8 cellular contexts compared by ENCODE assay signal in genomic region chr3:107697348-107697747, GRCh38.
DNase-seq lines count a peak whose midpoint lies in the region; ATAC-seq, FAIRE-seq and TF ChIP-seq lines count a peak whose summit lies in the region.
"Not testable (repeated sequence)": the region's sequence is repeated elsewhere in the genome, so short reads cannot be mapped to it uniquely, and the experiment has no call there.

No MANE protein-coding gene starts in this region.

- not testable (repeated sequence) for TF ChIP-seq POLR2A in H1 (IDR thresholded peaks at IDR 0.05; ENCODE audit: control extremely low read depth in 1 of 2, low read depth in 2 of 2, low read length in 2 of 2)

- H3K27me3 ChIP-seq in BLaER1; HUES48 (ENCODE audit: control insufficient read depth, insufficient read depth, low read length); H1 (replicated peaks in 1 of 4; ENCODE audit: control insufficient read depth in 3 of 4, extremely low read depth in 1 of 4, insufficient read depth in 3 of 4, low read length in 3 of 4); iPS-15b (ENCODE audit: control insufficient read depth, insufficient read depth, low read length): not testable (repeated sequence)

- not testable (repeated sequence) for H2BK20ac ChIP-seq in H1 (ENCODE audit: low read length)

- WGBS in H1 (ENCODE audit: extremely low coverage in 1 of 2, insufficient coverage in 1 of 2, insufficient read length in 1 of 2, insufficient replicate concordance in 2 of 2, low coverage in 1 of 2, low lambda C conversion rate in 2 of 2, missing lambda C conversion rate in 1 of 2), 2 experiments: 56% methylated on average over 1 of the region's 6 CpGs; no CpG with 5 or more reads in 1 of the 2 experiments

- TF ChIP-seq CTCF in WTC11 (IDR thresholded peaks at IDR 0.05); H1 (IDR thresholded peaks at IDR 0.05; ENCODE audit: control extremely low read depth in 1 of 3, insufficient read depth in 1 of 3, low read depth in 1 of 3, low read length in 3 of 3); natural killer cell (IDR thresholded peaks at IDR 0.05): not testable (repeated sequence)

- 0 out of 2 replicates have a peak overlapping the region, but pooled peaks have one; percentile 49 for H2BK5ac ChIP-seq in H1 (ENCODE audit: low read depth, low read length)

- H3K79me2 ChIP-seq in H1 (ENCODE audit: control insufficient read depth in 1 of 2, insufficient read depth in 2 of 2, low read length in 2 of 2): peaks cover 0 to 16% of the 10 kb centered on the region in 2 experiments; a peak in 2 of 4 replicates

- not testable (repeated sequence) for H3K79me1 ChIP-seq in H1 (ENCODE audit: low read depth, low read length)

- not testable (repeated sequence) for DNase-seq in WTC11 (ENCODE audit: low spot score); natural killer cell
- DNase-seq in H1 (ENCODE audit: low read depth in 1 of 2, low spot score in 2 of 2): peak in 1 of 2 experiments; percentile 50

- not testable (repeated sequence) for H3K18ac ChIP-seq in H1 (ENCODE audit: extremely low read depth, low read length)

- H4K5ac ChIP-seq in H1 (ENCODE audit: insufficient read length, low read depth, low read length): not testable (repeated sequence)

- ATAC-seq in WTC11, natural killer cell: not testable (repeated sequence)

- intact Hi-C loops in natural killer cell (cut with micrococcal nuclease): not testable (repeated sequence)

- H3K4me1 ChIP-seq in BLaER1; HUES48 (ENCODE audit: control insufficient read depth, insufficient read depth, low read length); H1 (replicated peaks in 1 of 4; ENCODE audit: control insufficient read depth in 3 of 4, insufficient read depth in 4 of 4, low read length in 3 of 4); iPS-15b (ENCODE audit: control insufficient read depth, insufficient read depth, low read length): not testable (repeated sequence)

- H3K36me3 Mint-ChIP-seq in WTC11; activated naive CD8-positive, alpha-beta T cell; natural killer cell; stimulated activated naive CD8-positive, alpha-beta T cell treated with anti-CD3 and anti-CD28 coated beads, Interleukin-15, Interleukin-2, amounts not matched to agents 100 ng/mL and 50 ng/mL, for 24 hours (ENCODE audit: low read depth): not testable (repeated sequence)

- H3K9me3 ChIP-seq in BLaER1; HUES48 (ENCODE audit: control insufficient read depth, insufficient read depth, low read length); H1 (ENCODE audit: insufficient read depth in 2 of 2, low read depth in 1 of 2, low read length in 1 of 2); iPS-15b (ENCODE audit: control insufficient read depth, insufficient read depth, low read length): not testable (repeated sequence)

- CTCF ChIA-PET in WTC11 (lab: Charles Lee): interaction anchor here (0.7 to 2.1 kb wide), 2 partner anchors 21 to 56 kb away, joined by 3 to 10 read pairs; no protein-coding TSS in a partner anchor
- CTCF ChIA-PET in H1 (lab: Charles Lee; ENCODE audit: partially characterized antibody): not testable (repeated sequence)

- TF ChIP-seq RAD21 in H1 (IDR thresholded peaks at IDR 0.05 in 1 of 2, conservative IDR thresholded peaks at IDR 0.05 in 1 of 2; ENCODE audit: low read depth in 2 of 2, low read length in 2 of 2): not testable (repeated sequence)

- H3K9me3 Mint-ChIP-seq in WTC11; activated naive CD8-positive, alpha-beta T cell (ENCODE audit: low read depth); natural killer cell; stimulated activated naive CD8-positive, alpha-beta T cell treated with anti-CD3 and anti-CD28 coated beads, Interleukin-15, Interleukin-2, amounts not matched to agents 100 ng/mL and 50 ng/mL, for 24 hours: not testable (repeated sequence)

- H3K27ac ChIP-seq in BLaER1; HUES48 (ENCODE audit: low read depth, low read length); H1 (ENCODE audit: low read depth, low read length): not testable (repeated sequence)

- H3K4me2 ChIP-seq in BLaER1: not testable (repeated sequence)
- peak overlapping the region in 1 of 2 experiments; percentile 70; a peak in 1 of 4 replicates for H3K4me2 ChIP-seq in H1 (ENCODE audit: insufficient read depth in 1 of 2, low read depth in 2 of 2, low read length in 2 of 2)

- H3K4me3 Mint-ChIP-seq in WTC11 (peak overlapping the region; percentile 84), natural killer cell (peak overlapping the region; percentile 82)
- H3K4me3 Mint-ChIP-seq in activated naive CD8-positive, alpha-beta T cell: peak overlapping the region; percentile 61
- peak overlapping the region; percentile 13 for H3K4me3 Mint-ChIP-seq in stimulated activated naive CD8-positive, alpha-beta T cell treated with anti-CD3 and anti-CD28 coated beads, Interleukin-15, Interleukin-2, amounts not matched to agents 100 ng/mL and 50 ng/mL, for 24 hours

- not testable (repeated sequence) for H2AK5ac ChIP-seq in H1 (ENCODE audit: low read depth, low read length)

- not testable (repeated sequence) for H3K4ac ChIP-seq in H1 (replicated peaks; ENCODE audit: insufficient read length, low read depth, low read length)

- not testable (repeated sequence) for TF ChIP-seq EP300 in H1 (IDR thresholded peaks at IDR 0.05; ENCODE audit: borderline replicate concordance in 1 of 2, low read depth in 2 of 2, low read length in 2 of 2)

- not testable (repeated sequence) for FAIRE-seq in H1 (lab: Jason Lieb, UNC)

- POLR2A ChIA-PET in WTC11 (lab: Charles Lee): not testable (repeated sequence)
- POLR2A ChIA-PET in H1 (lab: Charles Lee; ENCODE audit: partially characterized antibody): interaction anchor here (1.3 kb wide), 1 partner anchor 14 kb away, joined by 3 read pairs; no protein-coding TSS in a partner anchor

- not testable (repeated sequence) for H3K27me3 Mint-ChIP-seq in WTC11 (ENCODE audit: low read depth); activated naive CD8-positive, alpha-beta T cell; natural killer cell (ENCODE audit: low read depth in 2 of 2); stimulated activated naive CD8-positive, alpha-beta T cell treated with anti-CD3 and anti-CD28 coated beads, Interleukin-15, Interleukin-2, amounts not matched to agents 100 ng/mL and 50 ng/mL, for 24 hours

- H3K36me3 ChIP-seq in BLaER1; HUES48 (ENCODE audit: control insufficient read depth, insufficient read depth, low read length); H1 (ENCODE audit: control insufficient read depth in 2 of 4, insufficient read depth in 4 of 4, low read length in 3 of 4); iPS-15b (ENCODE audit: control insufficient read depth, insufficient read depth, low read length): not testable (repeated sequence)

- not testable (repeated sequence) for H4K8ac ChIP-seq in H1 (ENCODE audit: extremely low read depth, insufficient read depth, low read length)

- H2BK12ac ChIP-seq in H1 (ENCODE audit: low read depth, low read length): not testable (repeated sequence)

- H4K20me1 ChIP-seq in BLaER1; H1 (replicated peaks in 1 of 2; ENCODE audit: control insufficient read depth in 1 of 2, insufficient read depth in 2 of 2, low read length in 2 of 2): not testable (repeated sequence)

- H3K23ac ChIP-seq in H1 (ENCODE audit: insufficient read length): not testable (repeated sequence)

- H3K4me1 Mint-ChIP-seq in WTC11 (peaks cover 41% of the 10 kb centered on the region), natural killer cell (peaks cover 20 to 26% of the 10 kb centered on the region in 2 donors)
- peaks cover 22% of the 10 kb centered on the region for H3K4me1 Mint-ChIP-seq in activated naive CD8-positive, alpha-beta T cell (ENCODE audit: low read depth)
- peaks cover 17% of the 10 kb centered on the region for H3K4me1 Mint-ChIP-seq in stimulated activated naive CD8-positive, alpha-beta T cell treated with anti-CD3 and anti-CD28 coated beads, Interleukin-15, Interleukin-2, amounts not matched to agents 100 ng/mL and 50 ng/mL, for 24 hours (ENCODE audit: low read depth)

- H3K9ac ChIP-seq in BLaER1; HUES48 (ENCODE audit: low read depth, low read length); H1 (replicated peaks in 1 of 4; ENCODE audit: extremely low read depth in 1 of 4, low read depth in 3 of 4, low read length in 3 of 4); iPS-15b (ENCODE audit: low read depth, low read length): not testable (repeated sequence)

- H2BK120ac ChIP-seq in H1 (replicated peaks; ENCODE audit: low read depth, low read length): not testable (repeated sequence)

- peak overlapping the region; percentile 74 for H3K27ac Mint-ChIP-seq in WTC11
- H3K27ac Mint-ChIP-seq in activated naive CD8-positive, alpha-beta T cell; natural killer cell; stimulated activated naive CD8-positive, alpha-beta T cell treated with anti-CD3 and anti-CD28 coated beads, Interleukin-15, Interleukin-2, amounts not matched to agents 100 ng/mL and 50 ng/mL, for 24 hours: not testable (repeated sequence)

- H3K4me3 ChIP-seq in BLaER1: peak overlapping the region; percentile 54; the same call in 1 of the 2 replicates
- peak overlapping the region; percentile 61; the same call in 1 of the 2 replicates for H3K4me3 ChIP-seq in HUES48 (ENCODE audit: low read depth, low read length)
- H3K4me3 ChIP-seq in H1 (ENCODE audit: extremely low read depth in 1 of 4, insufficient read depth in 2 of 4, low read depth in 3 of 4, low read length in 4 of 4): peak overlapping the region in 3 of 4 experiments; percentile 45 to 59 (median 56); a peak in 5 of 8 replicates
- peak overlapping the region; percentile 63 for H3K4me3 ChIP-seq in iPS-15b (ENCODE audit: low read depth, low read length)

- H2BK15ac ChIP-seq in H1 (ENCODE audit: low read length): not testable (repeated sequence)

- H3K56ac ChIP-seq in H1 (replicated peaks; ENCODE audit: insufficient read length, low read depth, low read length): not testable (repeated sequence)

- not testable (repeated sequence) for H3K14ac ChIP-seq in H1 (ENCODE audit: insufficient read length)

- H2AFZ ChIP-seq in H1 (ENCODE audit: low read length): not testable (repeated sequence)

- H4K91ac ChIP-seq in H1 (replicated peaks; ENCODE audit: insufficient read length, low read length): not testable (repeated sequence)

- not testable (repeated sequence) for H3K23me2 ChIP-seq in H1 (ENCODE audit: low read depth, low read length)

Comparison
In these comparisons a context has a peak if more than half of its experiments do, and no peak if none do; other contexts are left out.
1. H3K4me3 Mint-ChIP-seq: peak in every context shown above with its lines; median percentile 84 in WTC11; 82 in natural killer cell; 61 in activated naive CD8-positive, alpha-beta T cell; 13 in stimulated activated naive CD8-positive, alpha-beta T cell treated with anti-CD3 and anti-CD28 coated beads, Interleukin-15, Interleukin-2, amounts not matched to agents 100 ng/mL and 50 ng/mL, for 24 hours.